11 cellular contexts compared by ENCODE assay signal in genomic region chr5:56190500-56190899, GRCh38. TPM values are rescaled to one million over a fixed set of nuclear protein-coding genes. Genes with fewer than 3 reads are reported as not detected.
DNase-seq lines count a peak whose midpoint lies in the region; ATAC-seq, FAIRE-seq and TF ChIP-seq lines count a peak whose summit lies in the region.
"Had no signal": no experiment of that assay in that cellular context is flagged by ENCODE, and none has a peak within 500 bp of the region (broad histone marks: within the 10 kb centered on the region; RNA-seq: fewer than 3 reads in every experiment).

No MANE protein-coding gene starts in this region.

- no peak overlapping the region for H3K4me3 Mint-ChIP-seq in activated naive CD4-positive, alpha-beta T cell treated with anti-CD3 and anti-CD28 coated beads for 36 hours
- H3K4me3 Mint-ChIP-seq in activated naive CD4-positive, alpha-beta T cell treated with anti-CD3 and anti-CD28 coated beads, Interleukin-2, amount 10 ng/mL, durations not matched to agents 7 days and 5 days, result no peak overlapping the region
- H3K4me3 Mint-ChIP-seq: activated T-helper 17 cell treated with anti-CD3 and anti-CD28 coated beads, Interleukin-2, amount 50 U/mL, for 72 hours; neural crest cell had no signal

- no peak for ATAC-seq in HG03097 (IDR thresholded peaks at IDR 0.05; ENCODE audit: low FRiP score, unreplicated experiment)
- no peak for ATAC-seq in HG03439 (IDR thresholded peaks at IDR 0.05; ENCODE audit: unreplicated experiment)
- ATAC-seq: activated T-helper 17 cell treated with anti-CD3 and anti-CD28 coated beads, Interleukin-2, amount 50 U/mL, for 72 hours had no signal

- TF ChIP-seq POLR2A in stomach (IDR thresholded peaks at IDR 0.05), result no peak

- H3K4me1 Mint-ChIP-seq in activated naive CD4-positive, alpha-beta T cell treated with anti-CD3 and anti-CD28 coated beads for 36 hours (ENCODE audit: low read depth), result peaks cover 22% of the 10 kb centered on the region
- H3K4me1 Mint-ChIP-seq in activated naive CD4-positive, alpha-beta T cell treated with anti-CD3 and anti-CD28 coated beads, Interleukin-2, amount 10 ng/mL, durations not matched to agents 7 days and 5 days, result peaks cover 6% of the 10 kb centered on the region
- H3K4me1 Mint-ChIP-seq: activated T-helper 17 cell treated with anti-CD3 and anti-CD28 coated beads, Interleukin-2, amount 50 U/mL, for 72 hours; neural crest cell had no signal

- peak; percentile 30 for FAIRE-seq in RCC 7860 (lab: Jason Lieb, UNC)

- no peaks in the 10 kb centered on the region for H3K27me3 Mint-ChIP-seq in activated naive CD4-positive, alpha-beta T cell treated with anti-CD3 and anti-CD28 coated beads for 36 hours (ENCODE audit: low read depth)
- H3K27me3 Mint-ChIP-seq in activated naive CD4-positive, alpha-beta T cell treated with anti-CD3 and anti-CD28 coated beads, Interleukin-2, amount 10 ng/mL, durations not matched to agents 7 days and 5 days, result no peaks in the 10 kb centered on the region
- H3K27me3 Mint-ChIP-seq: activated T-helper 17 cell treated with anti-CD3 and anti-CD28 coated beads, Interleukin-2, amount 50 U/mL, for 72 hours had no signal

- DNase-seq in activated naive CD4-positive, alpha-beta T cell treated with anti-CD3 and anti-CD28 coated beads for 36 hours, result peak; percentile 64
- no peak for DNase-seq in activated naive CD4-positive, alpha-beta T cell treated with anti-CD3 and anti-CD28 coated beads, Interleukin-2, amount 10 ng/mL, durations not matched to agents 7 days and 5 days
- DNase-seq in RCC 7860 (ENCODE audit: low spot score) (peak; percentile 39), epithelial cell of esophagus (ENCODE audit: low read depth) (peak; percentile 81), stomach (peak; percentile 37), GDM1 (lab: John Stamatoyannopoulos, UW) (no peak)
- DNase-seq: glutamatergic neuron had no signal

- H3K27me3 ChIP-seq in stomach, result no peaks in the 10 kb centered on the region

- no peak for TF ChIP-seq CTCF in epithelial cell of esophagus (IDR thresholded peaks at IDR 0.05; ENCODE audit: insufficient read depth, low read depth, low read length, missing control alignments)
- TF ChIP-seq CTCF in stomach (IDR thresholded peaks at IDR 0.05), result no peak

- WGBS in stomach, 5 donors, result 64 to 72% (median 68%) methylated on average over 2 of the region's 2 CpGs

- H3K36me3 Mint-ChIP-seq in activated naive CD4-positive, alpha-beta T cell treated with anti-CD3 and anti-CD28 coated beads for 36 hours (ENCODE audit: low read depth), result no peaks in the 10 kb centered on the region
- H3K36me3 Mint-ChIP-seq in activated naive CD4-positive, alpha-beta T cell treated with anti-CD3 and anti-CD28 coated beads, Interleukin-2, amount 10 ng/mL, durations not matched to agents 7 days and 5 days, result peaks cover 2% of the 10 kb centered on the region

- TF ChIP-seq EP300 in stomach (IDR thresholded peaks at IDR 0.05), result no peak

- H3K4me1 ChIP-seq in stomach, result no peaks in the 10 kb centered on the region

- CTCF ChIA-PET in activated naive CD4-positive, alpha-beta T cell treated with anti-CD3 and anti-CD28 coated beads for 36 hours (lab: Charles Lee), result no interaction called here
- CTCF ChIA-PET in activated naive CD4-positive, alpha-beta T cell treated with anti-CD3 and anti-CD28 coated beads, Interleukin-2, amount 10 ng/mL, durations not matched to agents 7 days and 5 days (lab: Charles Lee), result interaction anchor here (0.9 kb wide), 1 partner anchor 89 kb away, joined by 3 read pairs; no protein-coding TSS in a partner anchor

- H3K4me3 ChIP-seq in epithelial cell of esophagus (ENCODE audit: low read length), result no peak overlapping the region
- H3K4me3 ChIP-seq in stomach, result no peak overlapping the region

- intact Hi-C loops in activated naive CD4-positive, alpha-beta T cell treated with anti-CD3 and anti-CD28 coated beads for 36 hours (cut with micrococcal nuclease), result no loop called here
- intact Hi-C loops in stomach (cut with DNase I; ENCODE audit: low total_unique reads), result no loop called here

- no peaks in the 10 kb centered on the region for H3K9me3 Mint-ChIP-seq in activated naive CD4-positive, alpha-beta T cell treated with anti-CD3 and anti-CD28 coated beads for 36 hours
- peaks cover 1% of the 10 kb centered on the region for H3K9me3 Mint-ChIP-seq in activated naive CD4-positive, alpha-beta T cell treated with anti-CD3 and anti-CD28 coated beads, Interleukin-2, amount 10 ng/mL, durations not matched to agents 7 days and 5 days
- H3K9me3 Mint-ChIP-seq: activated T-helper 17 cell treated with anti-CD3 and anti-CD28 coated beads, Interleukin-2, amount 50 U/mL, for 72 hours; neural crest cell had no signal

- H3K36me3 ChIP-seq in stomach, result no peaks in the 10 kb centered on the region

- H3K9me3 ChIP-seq in stomach, result no peaks in the 10 kb centered on the region

- no peak overlapping the region for H3K27ac ChIP-seq in stomach

- no peak overlapping the region for H3K27ac Mint-ChIP-seq in activated naive CD4-positive, alpha-beta T cell treated with anti-CD3 and anti-CD28 coated beads for 36 hours
- no peak overlapping the region for H3K27ac Mint-ChIP-seq in activated naive CD4-positive, alpha-beta T cell treated with anti-CD3 and anti-CD28 coated beads, Interleukin-2, amount 10 ng/mL, durations not matched to agents 7 days and 5 days
- H3K27ac Mint-ChIP-seq: activated T-helper 17 cell treated with anti-CD3 and anti-CD28 coated beads, Interleukin-2, amount 50 U/mL, for 72 hours had no signal

RNA-seq across cellular contexts. Expression of gene ANKRD55, which starts 42.6 kb away (rescaled TPM):
- 10 to 100 TPM; 14.1 to 14.6 TPM for total RNA-seq in activated naive CD4-positive, alpha-beta T cell treated with anti-CD3 and anti-CD28 coated beads for 36 hours
- under 1 TPM in 1 of 5 donors, not detected in 4; 0.18 TPM for total RNA-seq in stomach
- polyA plus RNA-seq in stomach, result under 1 TPM in 1 of 3 donors, not detected in 2; 0.08 TPM

Comparison
In these comparisons a context has a peak if more than half of its experiments do, and no peak if none do; other contexts are left out.
1. DNase-seq: peak in activated naive CD4-positive, alpha-beta T cell treated with anti-CD3 and anti-CD28 coated beads for 36 hours (single experiment), RCC 7860 (single experiment), epithelial cell of esophagus (single experiment) and stomach (single experiment); none in activated naive CD4-positive, alpha-beta T cell treated with anti-CD3 and anti-CD28 coated beads, Interleukin-2, amount 10 ng/mL, durations not matched to agents 7 days and 5 days (single experiment) and GDM1 (single experiment).
2. RNA of gene ANKRD55, which starts 42.6 kb away (total RNA-seq): 14.1 to 14.6 TPM in activated naive CD4-positive, alpha-beta T cell treated with anti-CD3 and anti-CD28 coated beads for 36 hours; 0.18 TPM in stomach; every median in the first group is over 10 times any median in the second.